In the genomic region with DNA sequence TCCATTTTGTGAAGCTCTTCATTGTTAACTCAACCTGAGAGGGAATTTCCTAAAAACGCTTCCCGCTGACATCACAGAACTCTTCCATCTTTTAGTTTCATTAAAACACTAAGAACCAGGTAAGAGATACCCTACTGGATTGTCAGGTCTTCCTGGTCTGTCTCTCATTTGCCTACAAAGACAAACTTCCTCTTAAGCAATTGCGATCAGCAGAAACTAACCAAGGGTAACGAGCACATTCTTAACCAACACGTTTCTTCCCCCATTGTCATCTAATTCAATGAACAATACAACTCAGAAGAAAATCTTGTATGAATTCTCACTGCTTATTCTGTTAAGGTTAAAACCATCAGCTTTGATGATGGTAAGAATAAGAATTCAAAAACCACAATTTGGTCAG, we compare ENCODE assay signal across 10 cellular contexts. TPM values are rescaled to one million over a fixed set of nuclear protein-coding genes. Genes with fewer than 3 reads are reported as not detected.
DNase-seq lines count a peak whose midpoint lies in the region; ATAC-seq lines count a peak whose summit lies in the region.
"Had no signal": no experiment of that assay in that cellular context is flagged by ENCODE, and none has a peak within 500 bp of the region (broad histone marks: within the 10 kb centered on the region; RNA-seq: fewer than 3 reads in every experiment).

No MANE protein-coding gene starts in this region.

- peak; percentile 38 for ATAC-seq in GM21367 (IDR thresholded peaks at IDR 0.05; ENCODE audit: unreplicated experiment)
- peak; percentile 57 for ATAC-seq in HG03432 (IDR thresholded peaks at IDR 0.05; ENCODE audit: unreplicated experiment)
- ATAC-seq in activated T-helper 17 cell treated with anti-CD3 and anti-CD28 coated beads, Interleukin-2, amount 50 U/mL, for 72 hours (replicated peaks), result no peak
- ATAC-seq in left ventricle myocardium superior, result no peak

- peak overlapping the region in 1 of 10 experiments; percentile 12; a peak in 2 of 20 replicates for H3K4me3 ChIP-seq in BLaER1 treated with 17β-estradiol and CSF1 and Interleukin-3, amounts not matched to agents 10 nM and 100 nM
- no peak overlapping the region for H3K4me3 ChIP-seq in CD8-positive, alpha-beta memory T cell (ENCODE audit: low read length)

- peak overlapping the region in 7 of 11 experiments; percentile 0 to 46 (median 19); a peak in 6 of 22 replicates for H3K9ac ChIP-seq in BLaER1 treated with 17β-estradiol and CSF1 and Interleukin-3, amounts not matched to agents 10 nM and 100 nM

- H3K4me1 Mint-ChIP-seq in activated T-helper 17 cell treated with anti-CD3 and anti-CD28 coated beads, Interleukin-2, amount 50 U/mL, for 72 hours, result peaks cover 40% of the 10 kb centered on the region
- peaks cover 66 to 89% (median 84%) of the 10 kb centered on the region in 3 donors for H3K4me1 Mint-ChIP-seq in CD8-positive, alpha-beta memory T cell

- peak overlapping the region; percentile 53 to 95 (median 65) for H3K4me2 ChIP-seq in BLaER1 treated with 17β-estradiol and CSF1 and Interleukin-3, amounts not matched to agents 10 nM and 100 nM

- no peaks in the 10 kb centered on the region for H3K27me3 ChIP-seq in BLaER1 treated with 17β-estradiol and CSF1 and Interleukin-3, amounts not matched to agents 10 nM and 100 nM
- no peaks in the 10 kb centered on the region for H3K27me3 ChIP-seq in CD8-positive, alpha-beta memory T cell (ENCODE audit: insufficient read depth, low read length, poor library complexity, severe bottlenecking)

- H3K27me3 Mint-ChIP-seq in activated T-helper 17 cell treated with anti-CD3 and anti-CD28 coated beads, Interleukin-2, amount 50 U/mL, for 72 hours, result no peaks in the 10 kb centered on the region
- H3K27me3 Mint-ChIP-seq in CD8-positive, alpha-beta memory T cell, result no peaks in the 10 kb centered on the region
- H3K27me3 Mint-ChIP-seq: activated naive CD8-positive, alpha-beta T cell treated with anti-CD3 and anti-CD28 coated beads, Interleukin-2, amount 10 ng/mL, durations not matched to agents 7 days and 5 days had no signal

- DNase-seq in CD8-positive, alpha-beta memory T cell, result no peak
- DNase-seq in hippocampal formation (lab: John Stamatoyannopoulos, UW), result no peak
- no peak for DNase-seq in DMS79 (lab: John Stamatoyannopoulos, UW)
- no peak for DNase-seq in left ventricle myocardium superior
- DNase-seq: activated naive CD8-positive, alpha-beta T cell treated with anti-CD3 and anti-CD28 coated beads, Interleukin-2, amount 10 ng/mL, durations not matched to agents 7 days and 5 days; NCI-H446 had no signal

- POLR2A ChIA-PET in CD8-positive, alpha-beta memory T cell (lab: Charles Lee), result no interaction called here

- H3K9me3 ChIP-seq in BLaER1 treated with 17β-estradiol and CSF1 and Interleukin-3, amounts not matched to agents 10 nM and 100 nM (replicated peaks in 1 of 11), result peaks cover 0 to 13% (median 0%) of the 10 kb centered on the region in 11 experiments; a peak in 4 of 22 replicates
- no peaks in the 10 kb centered on the region for H3K9me3 ChIP-seq in CD8-positive, alpha-beta memory T cell (ENCODE audit: low read length)

- H3K4me1 ChIP-seq in BLaER1 treated with 17β-estradiol and CSF1 and Interleukin-3, amounts not matched to agents 10 nM and 100 nM, result peaks cover 53 to 78% (median 59%) of the 10 kb centered on the region in 10 experiments
- H3K4me1 ChIP-seq in CD8-positive, alpha-beta memory T cell (ENCODE audit: insufficient read depth, low read length), result peaks cover 49% of the 10 kb centered on the region

- H3K36me3 ChIP-seq in BLaER1 treated with 17β-estradiol and CSF1 and Interleukin-3, amounts not matched to agents 10 nM and 100 nM, result peaks cover 19 to 42% (median 31%) of the 10 kb centered on the region in 11 experiments
- H3K36me3 ChIP-seq in CD8-positive, alpha-beta memory T cell (ENCODE audit: insufficient read depth, low read length), result no peaks in the 10 kb centered on the region

- H3K27ac Mint-ChIP-seq in activated T-helper 17 cell treated with anti-CD3 and anti-CD28 coated beads, Interleukin-2, amount 50 U/mL, for 72 hours, result peak overlapping the region; percentile 30
- no peak overlapping the region for H3K27ac Mint-ChIP-seq in CD8-positive, alpha-beta memory T cell
- H3K27ac Mint-ChIP-seq: activated naive CD8-positive, alpha-beta T cell treated with anti-CD3 and anti-CD28 coated beads, Interleukin-2, amount 10 ng/mL, durations not matched to agents 7 days and 5 days had no signal

- H3K36me3 Mint-ChIP-seq in activated T-helper 17 cell treated with anti-CD3 and anti-CD28 coated beads, Interleukin-2, amount 50 U/mL, for 72 hours (ENCODE audit: low read depth), result peaks cover 60% of the 10 kb centered on the region
- peaks cover 0 to 23% (median 7%) of the 10 kb centered on the region in 3 donors for H3K36me3 Mint-ChIP-seq in CD8-positive, alpha-beta memory T cell

- H3K9me3 Mint-ChIP-seq in activated T-helper 17 cell treated with anti-CD3 and anti-CD28 coated beads, Interleukin-2, amount 50 U/mL, for 72 hours, result no peaks in the 10 kb centered on the region
- no peaks in the 10 kb centered on the region for H3K9me3 Mint-ChIP-seq in CD8-positive, alpha-beta memory T cell

- intact Hi-C loops in left ventricle myocardium superior (cut with micrococcal nuclease), result loop anchor here (10.0 kb wide), 1 partner anchor 85 kb away; no protein-coding TSS in a partner anchor

- CTCF ChIA-PET in CD8-positive, alpha-beta memory T cell (lab: Charles Lee), result interaction anchor here (1.2 kb wide), 1 partner anchor 14 kb away, joined by 3 read pairs; no protein-coding TSS in a partner anchor

- H3K27ac ChIP-seq in BLaER1 treated with 17β-estradiol and CSF1 and Interleukin-3, amounts not matched to agents 10 nM and 100 nM, result peak overlapping the region in 10 of 11 experiments; percentile 12 to 76 (median 71); a peak in 20 of 22 replicates
- no peak overlapping the region for H3K27ac ChIP-seq in CD8-positive, alpha-beta memory T cell (ENCODE audit: low read depth, low read length)

- peaks cover 21 to 99% (median 54%) of the 10 kb centered on the region in 11 experiments; a peak in 21 of 22 replicates for H4K20me1 ChIP-seq in BLaER1 treated with 17β-estradiol and CSF1 and Interleukin-3, amounts not matched to agents 10 nM and 100 nM

- peak overlapping the region; percentile 38 for H3K4me3 Mint-ChIP-seq in activated T-helper 17 cell treated with anti-CD3 and anti-CD28 coated beads, Interleukin-2, amount 50 U/mL, for 72 hours
- no peak overlapping the region for H3K4me3 Mint-ChIP-seq in CD8-positive, alpha-beta memory T cell
- H3K4me3 Mint-ChIP-seq: activated naive CD8-positive, alpha-beta T cell treated with anti-CD3 and anti-CD28 coated beads, Interleukin-2, amount 10 ng/mL, durations not matched to agents 7 days and 5 days had no signal

RNA-seq across cellular contexts. Expression of a gene that starts 6.6 kb away (rescaled TPM):
- 10 to 100 TPM; 48.1 to 51.4 TPM for total RNA-seq in activated T-helper 17 cell treated with anti-CD3 and anti-CD28 coated beads, Interleukin-2, amount 50 U/mL, for 72 hours
- 10 to 100 TPM; 44.7 to 46.9 TPM for total RNA-seq in CD8-positive, alpha-beta memory T cell
- polyA plus RNA-seq in CD8-positive, alpha-beta memory T cell, result 25.8 TPM
- 69.0 TPM for total RNA-seq in left ventricle myocardium superior

Comparison
In these comparisons a context has a peak if more than half of its experiments do, and no peak if none do; other contexts are left out.
1. ATAC-seq: peak in GM21367 (single experiment) and HG03432 (single experiment); none in activated T-helper 17 cell treated with anti-CD3 and anti-CD28 coated beads, Interleukin-2, amount 50 U/mL, for 72 hours (single experiment) and left ventricle myocardium superior (single experiment).